In the genomic region with DNA sequence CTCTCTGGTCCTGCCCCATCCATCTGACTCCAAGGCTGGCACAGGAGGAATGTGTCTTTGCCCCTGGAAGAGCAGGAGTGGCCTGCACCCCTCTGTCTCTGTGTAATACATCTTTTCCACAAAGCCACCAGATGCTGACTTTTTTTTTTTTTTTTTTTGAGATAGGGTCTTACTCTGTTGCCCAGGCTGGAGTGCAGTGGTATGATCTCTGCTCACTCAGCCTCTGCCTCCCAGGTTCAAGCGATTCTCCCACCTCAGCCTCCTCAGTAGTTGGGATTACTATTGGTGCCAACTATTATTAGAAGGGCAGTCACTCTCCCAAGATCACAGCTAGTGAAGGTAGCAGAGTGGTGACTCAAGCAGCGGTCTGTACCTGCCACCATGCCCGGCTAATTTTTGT, we compare ENCODE assay signal across 1 cellular context.
TF ChIP-seq lines count a peak whose summit lies in the region.

No MANE protein-coding gene starts in this region.

TF ChIP-seq in IMR-90, 13 proteins besides CTCF, POLR2A, EP300 and RAD21:
- TF ChIP-seq BHLHE40 (IDR thresholded peaks at IDR 0.05; ENCODE audit: low read depth, low read length) (no peak), FOS (IDR thresholded peaks at IDR 0.05; ENCODE audit: low read depth, low read length) (no peak), NFE2L2 (IDR thresholded peaks at IDR 0.05; ENCODE audit: low read depth, low read length) (no peak), MAZ (IDR thresholded peaks at IDR 0.05; ENCODE audit: borderline replicate concordance, low read depth, low read length) (no peak), CHD1 (IDR thresholded peaks at IDR 0.05; ENCODE audit: low read depth, low read length) (no peak), CEBPB (IDR thresholded peaks at IDR 0.05; ENCODE audit: low read depth, low read length) (no peak), RFX5 (IDR thresholded peaks at IDR 0.05; ENCODE audit: low read depth, low read length) (no peak), RCOR1 (IDR thresholded peaks at IDR 0.05; ENCODE audit: insufficient replicate concordance, low read length) (no peak), MAFK (IDR thresholded peaks at IDR 0.05; ENCODE audit: low read depth, low read length) (no peak), SMC3 (IDR thresholded peaks at IDR 0.05; ENCODE audit: low read depth, low read length) (no peak), MXI1 (IDR thresholded peaks at IDR 0.05; ENCODE audit: borderline replicate concordance, low read depth, low read length) (no peak)
- TF ChIP-seq, protein P1, sequence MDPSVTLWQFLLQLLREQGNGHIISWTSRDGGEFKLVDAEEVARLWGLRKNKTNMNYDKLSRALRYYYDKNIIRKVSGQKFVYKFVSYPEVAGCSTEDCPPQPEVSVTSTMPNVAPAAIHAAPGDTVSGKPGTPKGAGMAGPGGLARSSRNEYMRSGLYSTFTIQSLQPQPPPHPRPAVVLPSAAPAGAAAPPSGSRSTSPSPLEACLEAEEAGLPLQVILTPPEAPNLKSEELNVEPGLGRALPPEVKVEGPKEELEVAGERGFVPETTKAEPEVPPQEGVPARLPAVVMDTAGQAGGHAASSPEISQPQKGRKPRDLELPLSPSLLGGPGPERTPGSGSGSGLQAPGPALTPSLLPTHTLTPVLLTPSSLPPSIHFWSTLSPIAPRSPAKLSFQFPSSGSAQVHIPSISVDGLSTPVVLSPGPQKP (IDR thresholded peaks at IDR 0.05; ENCODE audit: borderline replicate concordance, low read depth, low read length) = no peak
- TF ChIP-seq, protein P2, sequence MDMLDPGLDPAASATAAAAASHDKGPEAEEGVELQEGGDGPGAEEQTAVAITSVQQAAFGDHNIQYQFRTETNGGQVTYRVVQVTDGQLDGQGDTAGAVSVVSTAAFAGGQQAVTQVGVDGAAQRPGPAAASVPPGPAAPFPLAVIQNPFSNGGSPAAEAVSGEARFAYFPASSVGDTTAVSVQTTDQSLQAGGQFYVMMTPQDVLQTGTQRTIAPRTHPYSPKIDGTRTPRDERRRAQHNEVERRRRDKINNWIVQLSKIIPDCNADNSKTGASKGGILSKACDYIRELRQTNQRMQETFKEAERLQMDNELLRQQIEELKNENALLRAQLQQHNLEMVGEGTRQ (IDR thresholded peaks at IDR 0.05; ENCODE audit: low read depth, low read length) = no peak
